Comparison of ENCODE assay signal across 1 cellular context in the genomic region with DNA sequence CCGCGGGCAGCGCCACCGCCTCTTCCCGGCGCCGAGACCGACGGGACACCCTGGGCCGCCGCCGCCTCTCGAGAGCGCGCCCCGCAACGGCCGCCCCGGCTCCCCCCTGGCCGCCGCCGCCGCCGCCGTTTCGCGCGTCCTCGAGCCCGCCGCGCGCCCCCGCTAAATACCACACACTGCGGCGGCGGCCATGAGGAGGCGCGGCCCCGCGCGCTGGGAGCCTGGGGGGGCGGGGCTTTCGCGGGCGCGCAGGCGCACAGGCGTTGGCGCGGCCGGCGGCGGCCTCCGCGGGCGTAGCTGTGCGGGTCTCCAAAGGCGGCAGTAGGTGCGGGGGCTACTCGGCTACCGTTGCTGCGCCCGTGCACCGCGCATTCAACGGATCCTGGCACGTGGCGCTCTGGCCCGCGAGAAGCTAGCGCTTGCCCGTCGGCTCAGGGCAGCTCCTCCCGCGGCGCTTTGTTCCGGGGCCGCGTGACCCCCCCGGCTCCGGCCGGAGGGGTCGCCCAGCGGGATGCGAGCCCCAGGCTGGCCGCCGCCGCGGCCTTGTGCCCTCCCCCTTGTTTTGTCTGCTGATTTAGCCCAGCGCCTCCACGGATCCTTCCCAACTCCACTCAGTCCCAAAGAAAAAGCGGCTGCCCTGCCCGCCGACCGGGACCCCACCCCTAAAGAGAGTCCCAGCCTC.
TF ChIP-seq lines count a peak whose summit lies in the region.

A gene with protein sequence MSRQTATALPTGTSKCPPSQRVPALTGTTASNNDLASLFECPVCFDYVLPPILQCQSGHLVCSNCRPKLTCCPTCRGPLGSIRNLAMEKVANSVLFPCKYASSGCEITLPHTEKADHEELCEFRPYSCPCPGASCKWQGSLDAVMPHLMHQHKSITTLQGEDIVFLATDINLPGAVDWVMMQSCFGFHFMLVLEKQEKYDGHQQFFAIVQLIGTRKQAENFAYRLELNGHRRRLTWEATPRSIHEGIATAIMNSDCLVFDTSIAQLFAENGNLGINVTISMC (minus strand): TSS at position 142 of the 682 bp plus-strand sequence. CDS start 22,985 bp downstream, outside the sequence.

TF ChIP-seq in K562, 482 proteins besides CTCF, POLR2A, EP300 and RAD21 (continued from another document and continues in another):
- TF ChIP-seq, protein P1, sequence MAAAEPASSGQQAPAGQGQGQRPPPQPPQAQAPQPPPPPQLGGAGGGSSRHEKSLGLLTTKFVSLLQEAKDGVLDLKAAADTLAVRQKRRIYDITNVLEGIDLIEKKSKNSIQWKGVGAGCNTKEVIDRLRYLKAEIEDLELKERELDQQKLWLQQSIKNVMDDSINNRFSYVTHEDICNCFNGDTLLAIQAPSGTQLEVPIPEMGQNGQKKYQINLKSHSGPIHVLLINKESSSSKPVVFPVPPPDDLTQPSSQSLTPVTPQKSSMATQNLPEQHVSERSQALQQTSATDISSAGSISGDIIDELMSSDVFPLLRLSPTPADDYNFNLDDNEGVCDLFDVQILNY (CRISPR knock-in tag; IDR thresholded peaks at IDR 0.05), result no peak
- TF ChIP-seq ATF6 (CRISPR knock-in tag; IDR thresholded peaks at IDR 0.05) (no peak), ZNF75A (CRISPR knock-in tag; IDR thresholded peaks at IDR 0.05) (no peak), KDM5B (IDR thresholded peaks at IDR 0.05; ENCODE audit: insufficient replicate concordance, low read depth, low read length) (peak; percentile 83), HMGN3 (IDR thresholded peaks at IDR 0.05; ENCODE audit: borderline replicate concordance, extremely low read depth, insufficient read length, low read depth, low read length) (peak; percentile 39), CBX1 (IDR thresholded peaks at IDR 0.05; ENCODE audit: low read depth) (no peak), GABPA (tag; conservative IDR thresholded peaks at IDR 0.05; ENCODE audit: low read depth) (no peak; the same call in 1 of the 2 replicates), ZNF644 (tag; IDR thresholded peaks at IDR 0.05; ENCODE audit: low read depth) (peak; percentile 72; the same call in 1 of the 2 replicates), HNRNPH1 (optimal IDR thresholded peaks at IDR 0.05; ENCODE audit: low read depth, low read length) (no peak), AFF4 (CRISPR knock-in tag; IDR thresholded peaks at IDR 0.05) (0 out of 2 replicates have a peak, but pooled peaks have one; percentile 60), STAT5B (CRISPR knock-in tag; IDR thresholded peaks at IDR 0.05) (no peak), NR1H2 (CRISPR knock-in tag; IDR thresholded peaks at IDR 0.05) (no peak; the same call in 1 of the 2 replicates), NFE2 (IDR thresholded peaks at IDR 0.05; ENCODE audit: low read depth) (no peak), PML (IDR thresholded peaks at IDR 0.05; ENCODE audit: low read length) (peak; percentile 32; the same call in 1 of the 2 replicates), NCOA2 (IDR thresholded peaks at IDR 0.05; ENCODE audit: partially characterized antibody in 2 of 2) (no peak), ZNF668 (CRISPR knock-in tag; IDR thresholded peaks at IDR 0.05) (no peak), SMARCE1 (IDR thresholded peaks at IDR 0.05) (no peak), NFE2L1 (tag; IDR thresholded peaks at IDR 0.05; ENCODE audit: borderline replicate concordance, low read depth) (no peak), UBTF (IDR thresholded peaks at IDR 0.05; ENCODE audit: borderline replicate concordance in 1 of 2, low read depth in 2 of 2, low read length in 2 of 2) (no peak), EWSR1 (IDR thresholded peaks at IDR 0.05; ENCODE audit: borderline replicate concordance, low read depth, partially characterized antibody) (no peak), RUNX1 (IDR thresholded peaks at IDR 0.05; ENCODE audit: low read depth) (no peak), ZNF408 (CRISPR knock-in tag; IDR thresholded peaks at IDR 0.05; ENCODE audit: low read depth) (no peak), FOXP1 (CRISPR knock-in tag; IDR thresholded peaks at IDR 0.05) (peak; percentile 45; the same call in 1 of the 2 replicates), CBX8 (IDR thresholded peaks at IDR 0.05; ENCODE audit: borderline replicate concordance, extremely low read depth, low read depth, low read length, poor library complexity, severe bottlenecking) (no peak), SMARCA4 (IDR thresholded peaks at IDR 0.05) (no peak), GTF2F1 (IDR thresholded peaks at IDR 0.05; ENCODE audit: low read depth, low read length) (no peak), PURB (CRISPR knock-in tag; IDR thresholded peaks at IDR 0.05; ENCODE audit: low read depth) (no peak), POLR2G (IDR thresholded peaks at IDR 0.05; ENCODE audit: low read depth, low read length) (peak; percentile 90), PPARD (CRISPR knock-in tag; IDR thresholded peaks at IDR 0.05) (no peak), HDAC8 (tag; IDR thresholded peaks at IDR 0.05) (no peak)
- TF ChIP-seq, protein P2, sequence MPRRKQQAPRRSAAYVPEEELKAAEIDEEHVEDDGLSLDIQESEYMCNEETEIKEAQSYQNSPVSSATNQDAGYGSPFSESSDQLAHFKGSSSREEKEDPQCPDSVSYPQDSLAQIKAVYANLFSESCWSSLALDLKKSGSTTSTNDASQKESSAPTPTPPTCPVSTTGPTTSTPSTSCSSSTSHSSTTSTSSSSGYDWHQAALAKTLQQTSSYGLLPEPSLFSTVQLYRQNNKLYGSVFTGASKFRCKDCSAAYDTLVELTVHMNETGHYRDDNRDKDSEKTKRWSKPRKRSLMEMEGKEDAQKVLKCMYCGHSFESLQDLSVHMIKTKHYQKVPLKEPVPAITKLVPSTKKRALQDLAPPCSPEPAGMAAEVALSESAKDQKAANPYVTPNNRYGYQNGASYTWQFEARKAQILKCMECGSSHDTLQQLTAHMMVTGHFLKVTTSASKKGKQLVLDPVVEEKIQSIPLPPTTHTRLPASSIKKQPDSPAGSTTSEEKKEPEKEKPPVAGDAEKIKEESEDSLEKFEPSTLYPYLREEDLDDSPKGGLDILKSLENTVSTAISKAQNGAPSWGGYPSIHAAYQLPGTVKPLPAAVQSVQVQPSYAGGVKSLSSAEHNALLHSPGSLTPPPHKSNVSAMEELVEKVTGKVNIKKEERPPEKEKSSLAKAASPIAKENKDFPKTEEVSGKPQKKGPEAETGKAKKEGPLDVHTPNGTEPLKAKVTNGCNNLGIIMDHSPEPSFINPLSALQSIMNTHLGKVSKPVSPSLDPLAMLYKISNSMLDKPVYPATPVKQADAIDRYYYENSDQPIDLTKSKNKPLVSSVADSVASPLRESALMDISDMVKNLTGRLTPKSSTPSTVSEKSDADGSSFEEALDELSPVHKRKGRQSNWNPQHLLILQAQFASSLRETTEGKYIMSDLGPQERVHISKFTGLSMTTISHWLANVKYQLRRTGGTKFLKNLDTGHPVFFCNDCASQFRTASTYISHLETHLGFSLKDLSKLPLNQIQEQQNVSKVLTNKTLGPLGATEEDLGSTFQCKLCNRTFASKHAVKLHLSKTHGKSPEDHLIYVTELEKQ (CRISPR knock-in tag; IDR thresholded peaks at IDR 0.05), result no peak
- TF ChIP-seq, protein P3, sequence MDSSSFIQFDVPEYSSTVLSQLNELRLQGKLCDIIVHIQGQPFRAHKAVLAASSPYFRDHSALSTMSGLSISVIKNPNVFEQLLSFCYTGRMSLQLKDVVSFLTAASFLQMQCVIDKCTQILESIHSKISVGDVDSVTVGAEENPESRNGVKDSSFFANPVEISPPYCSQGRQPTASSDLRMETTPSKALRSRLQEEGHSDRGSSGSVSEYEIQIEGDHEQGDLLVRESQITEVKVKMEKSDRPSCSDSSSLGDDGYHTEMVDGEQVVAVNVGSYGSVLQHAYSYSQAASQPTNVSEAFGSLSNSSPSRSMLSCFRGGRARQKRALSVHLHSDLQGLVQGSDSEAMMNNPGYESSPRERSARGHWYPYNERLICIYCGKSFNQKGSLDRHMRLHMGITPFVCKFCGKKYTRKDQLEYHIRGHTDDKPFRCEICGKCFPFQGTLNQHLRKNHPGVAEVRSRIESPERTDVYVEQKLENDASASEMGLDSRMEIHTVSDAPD (CRISPR knock-in tag; IDR thresholded peaks at IDR 0.05), result no peak
- TF ChIP-seq, protein P4, sequence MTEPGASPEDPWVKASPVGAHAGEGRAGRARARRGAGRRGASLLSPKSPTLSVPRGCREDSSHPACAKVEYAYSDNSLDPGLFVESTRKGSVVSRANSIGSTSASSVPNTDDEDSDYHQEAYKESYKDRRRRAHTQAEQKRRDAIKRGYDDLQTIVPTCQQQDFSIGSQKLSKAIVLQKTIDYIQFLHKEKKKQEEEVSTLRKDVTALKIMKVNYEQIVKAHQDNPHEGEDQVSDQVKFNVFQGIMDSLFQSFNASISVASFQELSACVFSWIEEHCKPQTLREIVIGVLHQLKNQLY (CRISPR knock-in tag; conservative IDR thresholded peaks at IDR 0.05), result no peak
- TF ChIP-seq, protein P5, sequence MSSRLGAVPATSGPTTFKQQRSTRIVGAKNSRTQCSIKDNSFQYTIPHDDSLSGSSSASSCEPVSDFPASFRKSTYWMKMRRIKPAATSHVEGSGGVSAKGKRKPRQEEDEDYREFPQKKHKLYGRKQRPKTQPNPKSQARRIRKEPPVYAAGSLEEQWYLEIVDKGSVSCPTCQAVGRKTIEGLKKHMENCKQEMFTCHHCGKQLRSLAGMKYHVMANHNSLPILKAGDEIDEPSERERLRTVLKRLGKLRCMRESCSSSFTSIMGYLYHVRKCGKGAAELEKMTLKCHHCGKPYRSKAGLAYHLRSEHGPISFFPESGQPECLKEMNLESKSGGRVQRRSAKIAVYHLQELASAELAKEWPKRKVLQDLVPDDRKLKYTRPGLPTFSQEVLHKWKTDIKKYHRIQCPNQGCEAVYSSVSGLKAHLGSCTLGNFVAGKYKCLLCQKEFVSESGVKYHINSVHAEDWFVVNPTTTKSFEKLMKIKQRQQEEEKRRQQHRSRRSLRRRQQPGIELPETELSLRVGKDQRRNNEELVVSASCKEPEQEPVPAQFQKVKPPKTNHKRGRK (tag; IDR thresholded peaks at IDR 0.05), result no peak
